29 cellular contexts compared by ENCODE assay signal in the genomic region with DNA sequence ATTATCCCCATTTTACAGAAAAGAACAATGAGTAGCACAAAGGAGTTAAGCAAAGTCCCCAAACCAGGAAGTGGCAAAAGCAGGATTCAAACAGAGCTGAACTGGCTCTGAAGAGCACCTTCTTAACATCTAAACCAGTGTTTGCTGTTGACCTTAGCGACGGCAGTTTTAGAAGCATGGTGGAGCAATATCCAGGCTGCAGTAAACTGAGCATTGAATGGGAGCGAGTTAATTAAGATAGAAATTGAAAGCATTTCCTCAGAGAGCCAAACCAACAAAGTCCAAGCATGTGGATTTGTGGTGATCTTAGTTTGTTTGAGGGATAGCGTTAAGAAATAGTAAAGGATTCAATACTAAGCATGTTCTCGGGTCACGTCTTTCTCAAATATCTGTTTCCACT.
"Had no signal": no experiment of that assay in that cellular context is flagged by ENCODE, and none has a peak within 500 bp of the region (broad histone marks: within the 10 kb centered on the region; RNA-seq: fewer than 3 reads in every experiment).

No MANE protein-coding gene starts in this region.

- H3K4me1 Mint-ChIP-seq: activated T-helper 17 cell treated with anti-CD3 and anti-CD28 coated beads, Interleukin-2, amount 50 U/mL, for 72 hours; memory B cell; naive thymus-derived CD8-positive, alpha-beta T cell; neural crest cell had no signal

- H3K27ac ChIP-seq: brain microvascular endothelial cell, foreskin keratinocyte, heart left ventricle, right atrium auricular region, stomach, suprapubic skin, tibial artery, upper lobe of right lung, VCaP had no signal

- H3K9me3 ChIP-seq: heart left ventricle, right atrium auricular region, stomach, suprapubic skin, tibial artery, upper lobe of right lung had no signal

- H3K27ac Mint-ChIP-seq: activated CD4-positive, alpha-beta memory T cell treated with anti-CD3 and anti-CD28 coated beads, Interleukin-2, amount 10 ng/mL, durations not matched to agents 7 days and 5 days; activated CD4-positive, alpha-beta T cell treated with anti-CD3 and anti-CD28 coated beads, Interleukin-2, amount 10 ng/mL, durations not matched to agents 7 days and 5 days; activated T-helper 17 cell treated with anti-CD3 and anti-CD28 coated beads, Interleukin-2, amount 50 U/mL, for 72 hours; effector memory CD8-positive, alpha-beta T cell; memory B cell; naive thymus-derived CD8-positive, alpha-beta T cell; stimulated activated naive B cell treated with anti-CD40 and anti-IgM and Interleukin-4, amounts not matched to agents 10 μg/mL and 1 μg/mL and 100 μg/mL, for 72 hours had no signal

- DNase-seq: activated CD4-positive, alpha-beta memory T cell treated with anti-CD3 and anti-CD28 coated beads, Interleukin-2, amount 10 ng/mL, durations not matched to agents 7 days and 5 days; activated CD4-positive, alpha-beta T cell treated with anti-CD3 and anti-CD28 coated beads, Interleukin-2, amount 10 ng/mL, durations not matched to agents 7 days and 5 days; activated CD8-positive, alpha-beta memory T cell treated with anti-CD3 and anti-CD28 coated beads, Interleukin-2, amount 50 U/mL, for 48 hours; activated gamma-delta T cell treated with Interleukin-2 at 50 U/mL for 16 hours; activated naive CD4-positive, alpha-beta T cell treated with anti-CD3 and anti-CD28 coated beads, Interleukin-2, amount 50 U/mL, for 16 hours; activated T-cell treated with anti-CD3 and anti-CD28 coated beads, Interleukin-2, amount 50 U/mL, for 4 hours; amniotic stem cell; brain microvascular endothelial cell; caudate nucleus; cortex of kidney; effector memory CD8-positive, alpha-beta T cell; erythroblast; foreskin keratinocyte; heart left ventricle; naive thymus-derived CD8-positive, alpha-beta T cell; nucleus accumbens; stimulated activated CD4-positive, alpha-beta T cell treated with anti-CD3 and anti-CD28 coated beads, Interleukin-15, amount 100 ng/mL, for 24 hours; stimulated activated CD4-positive, alpha-beta T cell treated with anti-CD3 and anti-CD28 coated beads, Interleukin-2, amount 100 ng/mL, for 24 hours; stimulated activated naive B cell treated with anti-CD40 and anti-IgM and Interleukin-4, amounts not matched to agents 10 μg/mL and 1 μg/mL and 100 μg/mL, for 72 hours; stomach; tibial artery; upper lobe of right lung had no signal

- H3K4me1 ChIP-seq: foreskin keratinocyte, heart left ventricle, right atrium auricular region, stomach, suprapubic skin, upper lobe of right lung had no signal

- H3K27me3 Mint-ChIP-seq: activated T-helper 17 cell treated with anti-CD3 and anti-CD28 coated beads, Interleukin-2, amount 50 U/mL, for 72 hours; effector memory CD8-positive, alpha-beta T cell had no signal

- H3K36me3 Mint-ChIP-seq: memory B cell; naive thymus-derived CD8-positive, alpha-beta T cell; stimulated activated naive B cell treated with anti-CD40 and anti-IgM and Interleukin-4, amounts not matched to agents 10 μg/mL and 1 μg/mL and 100 μg/mL, for 72 hours had no signal

- H3K36me3 ChIP-seq: brain microvascular endothelial cell, heart left ventricle, right atrium auricular region, stomach, suprapubic skin, tibial artery, upper lobe of right lung had no signal

- H3K4me3 Mint-ChIP-seq: activated CD4-positive, alpha-beta memory T cell treated with anti-CD3 and anti-CD28 coated beads, Interleukin-2, amount 10 ng/mL, durations not matched to agents 7 days and 5 days; activated CD4-positive, alpha-beta T cell treated with anti-CD3 and anti-CD28 coated beads, Interleukin-2, amount 10 ng/mL, durations not matched to agents 7 days and 5 days; activated T-cell treated with anti-CD3 and anti-CD28 coated beads, Interleukin-2, amount 50 U/mL, for 4 hours; activated T-helper 17 cell treated with anti-CD3 and anti-CD28 coated beads, Interleukin-2, amount 50 U/mL, for 72 hours; effector memory CD8-positive, alpha-beta T cell; memory B cell; naive thymus-derived CD8-positive, alpha-beta T cell; neural crest cell; stimulated activated naive B cell treated with anti-CD40 and anti-IgM and Interleukin-4, amounts not matched to agents 10 μg/mL and 1 μg/mL and 100 μg/mL, for 72 hours had no signal

- ATAC-seq: activated CD4-positive, CD25-positive, alpha-beta regulatory T cell treated with anti-CD3 and anti-CD28 coated beads, Interleukin-2, amount 50 U/mL, for 24 hours; activated T-cell treated with anti-CD3 and anti-CD28 coated beads, Interleukin-2, amount 50 U/mL, for 4 hours; activated T-helper 17 cell treated with anti-CD3 and anti-CD28 coated beads, Interleukin-2, amount 50 U/mL, for 72 hours; effector memory CD8-positive, alpha-beta T cell; foreskin keratinocyte; heart left ventricle; naive thymus-derived CD8-positive, alpha-beta T cell; stimulated activated naive B cell treated with anti-CD40 and anti-IgM and Interleukin-4, amounts not matched to agents 10 μg/mL and 1 μg/mL and 100 μg/mL, for 72 hours; upper lobe of right lung had no signal

- H3K9me3 Mint-ChIP-seq: activated CD4-positive, alpha-beta memory T cell treated with anti-CD3 and anti-CD28 coated beads, Interleukin-2, amount 10 ng/mL, durations not matched to agents 7 days and 5 days; activated CD4-positive, alpha-beta T cell treated with anti-CD3 and anti-CD28 coated beads, Interleukin-2, amount 10 ng/mL, durations not matched to agents 7 days and 5 days; activated T-cell treated with anti-CD3 and anti-CD28 coated beads, Interleukin-2, amount 50 U/mL, for 4 hours; activated T-helper 17 cell treated with anti-CD3 and anti-CD28 coated beads, Interleukin-2, amount 50 U/mL, for 72 hours; effector memory CD8-positive, alpha-beta T cell; memory B cell; naive thymus-derived CD8-positive, alpha-beta T cell had no signal

- H3K4me3 ChIP-seq: heart left ventricle, right atrium auricular region, stomach, suprapubic skin, tibial artery, upper lobe of right lung had no signal

- H3K27me3 ChIP-seq: brain microvascular endothelial cell, foreskin keratinocyte, heart left ventricle, right atrium auricular region, stomach, tibial artery, upper lobe of right lung had no signal
